8 cellular contexts compared by ENCODE assay signal in genomic region chr1:22861764-22862440, GRCh38.
DNase-seq lines count a peak whose midpoint lies in the region; ATAC-seq and TF ChIP-seq lines count a peak whose summit lies in the region.

No MANE protein-coding gene starts in this region.

- H3K9me3 Mint-ChIP-seq in stimulated activated naive CD8-positive, alpha-beta T cell treated with anti-CD3 and anti-CD28 coated beads, Interleukin-15, amount 100 ng/mL, for 72 hours: no peaks in the 10 kb centered on the region

- H3K79me1 ChIP-seq in neuronal stem cell (ENCODE audit: low read depth, low read length): no peaks in the 10 kb centered on the region

- H2AFZ ChIP-seq in neuronal stem cell (ENCODE audit: low read length): no peak overlapping the region

- ATAC-seq in stimulated activated naive CD8-positive, alpha-beta T cell treated with anti-CD3 and anti-CD28 coated beads, Interleukin-15, Interleukin-2, amounts not matched to agents 100 U/mL and 50 U/mL, for 24 hours: no peak
- no peak for ATAC-seq in stimulated activated naive CD8-positive, alpha-beta T cell treated with anti-CD3 and anti-CD28 coated beads, Interleukin-15, amount 100 ng/mL, for 72 hours
- no peak for ATAC-seq in GM21360 (IDR thresholded peaks at IDR 0.05; ENCODE audit: unreplicated experiment)

- H2BK15ac ChIP-seq in neuronal stem cell (ENCODE audit: low read length): no peak overlapping the region

- no peak overlapping the region for H3K27ac ChIP-seq in neuronal stem cell (replicated peaks; ENCODE audit: low read length)

- no peak overlapping the region for H2BK12ac ChIP-seq in neuronal stem cell (ENCODE audit: low read length)

- no peak overlapping the region for H2BK120ac ChIP-seq in neuronal stem cell (ENCODE audit: low read depth, low read length)

- no peak overlapping the region for H3K4ac ChIP-seq in neuronal stem cell (ENCODE audit: low read length)

- H3K27ac Mint-ChIP-seq in stimulated activated naive CD8-positive, alpha-beta T cell treated with anti-CD3 and anti-CD28 coated beads, Interleukin-15, amount 100 ng/mL, for 72 hours: no peak overlapping the region

- H3K4me3 ChIP-seq in neuronal stem cell (ENCODE audit: low read length in 2 of 2): no peak overlapping the region

- H3K14ac ChIP-seq in neuronal stem cell (ENCODE audit: low read length): no peak overlapping the region

- no peak overlapping the region for H3K9ac ChIP-seq in neuronal stem cell (ENCODE audit: low read depth, low read length, poor library complexity)

- no peak overlapping the region for H2BK5ac ChIP-seq in neuronal stem cell (ENCODE audit: low read length)

- H3K23ac ChIP-seq in neuronal stem cell (ENCODE audit: low read depth, low read length, poor library complexity): no peak overlapping the region

- peak; percentile 19 for DNase-seq in stimulated activated naive CD8-positive, alpha-beta T cell treated with anti-CD3 and anti-CD28 coated beads, Interleukin-15, Interleukin-2, amounts not matched to agents 100 U/mL and 50 U/mL, for 24 hours
- DNase-seq in stimulated activated naive CD8-positive, alpha-beta T cell treated with anti-CD3 and anti-CD28 coated beads, Interleukin-15, amount 100 ng/mL, for 72 hours: no peak
- peak; percentile 31 for DNase-seq in NOMO-1 treated with DMSO at 0.1 percent for 48 hours (lab: John Stamatoyannopoulos, UW; ENCODE audit: unreplicated experiment)
- DNase-seq in erythroblast (lab: John Stamatoyannopoulos, UW): peak; percentile 10 to 19
- DNase-seq in neuronal stem cell (ENCODE audit: low spot score): peak; percentile 35
- no peak for DNase-seq in effector CD4-positive, alpha-beta T cell
- DNase-seq in DMS153 treated with DMSO at 0.1 percent for 48 hours (lab: John Stamatoyannopoulos, UW; ENCODE audit: unreplicated experiment): no peak

- no peak for TF ChIP-seq POLR2A in erythroblast (IDR thresholded peaks at IDR 0.05; ENCODE audit: low read length)

- H4K91ac ChIP-seq in neuronal stem cell (ENCODE audit: low read depth, low read length, poor library complexity): no peak overlapping the region

- H3K4me3 Mint-ChIP-seq in stimulated activated naive CD8-positive, alpha-beta T cell treated with anti-CD3 and anti-CD28 coated beads, Interleukin-15, amount 100 ng/mL, for 72 hours: no peak overlapping the region

- no peak overlapping the region for H2AK5ac ChIP-seq in neuronal stem cell (ENCODE audit: low read depth, low read length)

- H3K27me3 ChIP-seq in neuronal stem cell (ENCODE audit: control insufficient read depth in 3 of 3, insufficient read depth in 3 of 3, low read depth in 1 of 3, low read length in 3 of 3): no peaks in the 10 kb centered on the region

- no peaks in the 10 kb centered on the region for H3K9me3 ChIP-seq in neuronal stem cell (replicated peaks in 1 of 2; ENCODE audit: control insufficient read depth in 2 of 2, insufficient read depth in 1 of 2, low read depth in 1 of 2, low read length in 2 of 2)

- H3K18ac ChIP-seq in neuronal stem cell (ENCODE audit: low read length): no peak overlapping the region

- H3K4me1 ChIP-seq in neuronal stem cell (ENCODE audit: control insufficient read depth in 2 of 2, insufficient read depth in 1 of 2, low read depth in 1 of 2, low read length in 2 of 2): no peaks in the 10 kb centered on the region

- H3K36me3 ChIP-seq in neuronal stem cell (replicated peaks in 1 of 2; ENCODE audit: control insufficient read depth in 2 of 2, insufficient read depth in 2 of 2, low read length in 2 of 2): peaks cover 17 to 22% of the 10 kb centered on the region in 2 donors

- H4K8ac ChIP-seq in neuronal stem cell (ENCODE audit: low read depth, low read length): no peak overlapping the region

- no peak overlapping the region for H3K4me2 ChIP-seq in neuronal stem cell (ENCODE audit: insufficient read depth, low read length, poor library complexity, severe bottlenecking)

- H3K4me1 Mint-ChIP-seq in stimulated activated naive CD8-positive, alpha-beta T cell treated with anti-CD3 and anti-CD28 coated beads, Interleukin-15, amount 100 ng/mL, for 72 hours: no peaks in the 10 kb centered on the region

- peaks cover 9% of the 10 kb centered on the region for H3K27me3 Mint-ChIP-seq in stimulated activated naive CD8-positive, alpha-beta T cell treated with anti-CD3 and anti-CD28 coated beads, Interleukin-15, amount 100 ng/mL, for 72 hours

- WGBS in neuronal stem cell (ENCODE audit: extremely low coverage in 2 of 2, insufficient read length in 2 of 2, insufficient replicate concordance in 1 of 2), 2 donors: no CpG with 5 or more reads among the region's 4 CpGs

Comparison
In these comparisons a context has a peak if more than half of its experiments do, and no peak if none do; other contexts are left out.
1. DNase-seq: peak in stimulated activated naive CD8-positive, alpha-beta T cell treated with anti-CD3 and anti-CD28 coated beads, Interleukin-15, Interleukin-2, amounts not matched to agents 100 U/mL and 50 U/mL, for 24 hours (single experiment), NOMO-1 treated with DMSO at 0.1 percent for 48 hours (single experiment), erythroblast (2 of 2) and neuronal stem cell (single experiment); none in stimulated activated naive CD8-positive, alpha-beta T cell treated with anti-CD3 and anti-CD28 coated beads, Interleukin-15, amount 100 ng/mL, for 72 hours (0 of 2), effector CD4-positive, alpha-beta T cell (single experiment) and DMS153 treated with DMSO at 0.1 percent for 48 hours (single experiment).